8 cellular contexts compared by ENCODE assay signal in genomic region chr7:44884553-44885393, GRCh38. TPM values are rescaled to one million over a fixed set of nuclear protein-coding genes. Genes with fewer than 3 reads are reported as not detected.
DNase-seq lines count a peak whose midpoint lies in the region.

No MANE protein-coding gene starts in this region.

- H3K9me3 ChIP-seq in MG63: no peaks in the 10 kb centered on the region
- H3K9me3 ChIP-seq in ectodermal cell (ENCODE audit: control insufficient read depth, low read length): no peaks in the 10 kb centered on the region
- H3K9me3 ChIP-seq in mesenchymal stem cell (ENCODE audit: control insufficient read depth, low read length): no peaks in the 10 kb centered on the region

- peak overlapping the region; percentile 82 for H2BK120ac ChIP-seq in mesenchymal stem cell (ENCODE audit: low read depth, low read length)

- H3K9ac ChIP-seq in mesenchymal stem cell (ENCODE audit: low read length): peak overlapping the region; percentile 96

- H3K18ac ChIP-seq in mesenchymal stem cell (ENCODE audit: low read depth in 1 of 2, low read length in 2 of 2): peak overlapping the region; percentile 98

- H3K4me1 ChIP-seq in ectodermal cell (ENCODE audit: control insufficient read depth, insufficient read depth, low read length) (peaks cover 28% of the 10 kb centered on the region), mesenchymal stem cell (ENCODE audit: control insufficient read depth, insufficient read depth, low read depth, low read length) (peaks cover 6% of the 10 kb centered on the region)

- peak overlapping the region; percentile 28 to 88 for H2BK12ac ChIP-seq in mesenchymal stem cell (ENCODE audit: low read length in 2 of 2)

- H3K4me3 ChIP-seq in GM08714 (ENCODE audit: low read length) (peak overlapping the region; percentile 80), H7 (ENCODE audit: insufficient read depth, low read depth, low read length) (peak overlapping the region; percentile 88), MG63 (peak overlapping the region; percentile 90), ectodermal cell (ENCODE audit: insufficient read depth, low read depth, low read length) (peak overlapping the region; percentile 90), mesenchymal stem cell (ENCODE audit: insufficient read depth in 1 of 2, low read depth in 1 of 2, low read length in 2 of 2) (peak overlapping the region; percentile 83 to 87)

- no peaks in the 10 kb centered on the region; the same call in none of the 2 replicates for H3K36me3 ChIP-seq in H7 (replicated peaks; ENCODE audit: control insufficient read depth, insufficient read depth, low read length)
- peaks cover 47% of the 10 kb centered on the region for H3K36me3 ChIP-seq in MG63
- peaks cover 6% of the 10 kb centered on the region for H3K36me3 ChIP-seq in ectodermal cell (ENCODE audit: control insufficient read depth, insufficient read depth, low read length)
- H3K36me3 ChIP-seq in mesenchymal stem cell (ENCODE audit: control insufficient read depth in 1 of 2, insufficient read depth in 2 of 2, low read depth in 1 of 2, low read length in 2 of 2): peaks cover 0 to 32% of the 10 kb centered on the region in 2 experiments

- peak overlapping the region; percentile 89 for H2AFZ ChIP-seq in mesenchymal stem cell (ENCODE audit: low read depth, low read length)

- H3K4me2 ChIP-seq in mesenchymal stem cell (ENCODE audit: low read length, poor library complexity, severe bottlenecking): peak overlapping the region; percentile 66

- 1% methylated on average over 112 of the region's 112 CpGs for WGBS in ectodermal cell, 2 experiments
- WGBS in mesenchymal stem cell: 1% methylated on average over 87 of the region's 112 CpGs

- peaks cover 6% of the 10 kb centered on the region for H3K79me1 ChIP-seq in mesenchymal stem cell (replicated peaks; ENCODE audit: low read length, poor library complexity, severe bottlenecking)

- peak overlapping the region; percentile 95 for H2BK15ac ChIP-seq in mesenchymal stem cell (ENCODE audit: low read depth, poor library complexity, severe bottlenecking)

- H2AK5ac ChIP-seq in mesenchymal stem cell (ENCODE audit: low read length, severe bottlenecking): no peak overlapping the region

- H3K4ac ChIP-seq in mesenchymal stem cell (ENCODE audit: low read depth in 1 of 2, low read length in 2 of 2): peak overlapping the region; percentile 97 to 98

- no peaks in the 10 kb centered on the region for H3K27me3 ChIP-seq in H7 (ENCODE audit: control insufficient read depth, insufficient read depth, low read length)
- no peaks in the 10 kb centered on the region for H3K27me3 ChIP-seq in MG63
- no peaks in the 10 kb centered on the region for H3K27me3 ChIP-seq in ectodermal cell (ENCODE audit: control insufficient read depth, insufficient read depth, low read length, poor library complexity, severe bottlenecking)
- H3K27me3 ChIP-seq in mesenchymal stem cell (ENCODE audit: control insufficient read depth in 1 of 2, insufficient read depth in 1 of 2, low read length in 2 of 2): no peaks in the 10 kb centered on the region

- DNase-seq in H7 (peak; percentile 72), MG63 (peak; percentile 61), mesenchymal stem cell (peak; percentile 77), 8988T (no peak)
- peak; percentile 42 to 50 for DNase-seq in activated CD4-positive, alpha-beta T cell treated with anti-CD3 and anti-CD28 coated beads, Interleukin-2, amount 50 U/mL, for 48 hours
- DNase-seq in stimulated activated CD8-positive, alpha-beta memory T cell treated with anti-CD3 and anti-CD28 coated beads, Interleukin-15, amount 100 ng/mL, for 48 hours (ENCODE audit: low read depth in 2 of 2): peak; percentile 21 to 40

- peak overlapping the region; percentile 97 for H4K8ac ChIP-seq in mesenchymal stem cell (ENCODE audit: low read length)

- H3K23ac ChIP-seq in mesenchymal stem cell (ENCODE audit: low read length in 2 of 2): peak overlapping the region; percentile 67 to 96

- H3K14ac ChIP-seq in mesenchymal stem cell (ENCODE audit: low read length in 2 of 2): peak overlapping the region; percentile 96 to 99

- peak overlapping the region; percentile 97 for H4K91ac ChIP-seq in mesenchymal stem cell (ENCODE audit: low read length)

- H3K27ac ChIP-seq in ectodermal cell (ENCODE audit: insufficient read depth, low read depth, low read length, poor library complexity, severe bottlenecking) (peak overlapping the region; percentile 73), mesenchymal stem cell (ENCODE audit: low read length, poor library complexity, severe bottlenecking) (peak overlapping the region; percentile 91)

- H2BK5ac ChIP-seq in mesenchymal stem cell (ENCODE audit: low read depth, low read length, poor library complexity, severe bottlenecking): peak overlapping the region; percentile 85

RNA-seq across cellular contexts. Expression of gene PURB, which starts 0.6 kb away (rescaled TPM):
- 7.7 and 9.3 TPM in 2 replicates for total RNA-seq in H7 (2014; rRNA removed; shearing (Covaris generic))
- total RNA-seq in MG63 (2014; rRNA removed; shearing (Covaris generic); ENCODE audit: low replicate concordance): 12.0 and 18.0 TPM in 2 replicates
- polyA plus RNA-seq in ectodermal cell (2013, experiment 1 of 4): 23.2 TPM
- polyA plus RNA-seq in ectodermal cell (2013, experiment 2 of 4): 27.1 TPM
- polyA plus RNA-seq in ectodermal cell (2013, experiment 3 of 4): 19.5 TPM
- polyA plus RNA-seq in ectodermal cell (2013, experiment 4 of 4): 24.1 TPM
- 9.6 TPM for polyA plus RNA-seq in mesenchymal stem cell (2013, experiment 1 of 2)
- 9.6 TPM for polyA plus RNA-seq in mesenchymal stem cell (2013, experiment 2 of 2)

RNA-seq across cellular contexts. Expression of gene H2AZ2, which starts 36.9 kb away (rescaled TPM):
- total RNA-seq in H7 (2014; rRNA removed; shearing (Covaris generic)): 179 and 184 TPM in 2 replicates
- total RNA-seq in MG63 (2014; rRNA removed; shearing (Covaris generic); ENCODE audit: low replicate concordance): 352 and 425 TPM in 2 replicates
- 326 TPM for polyA plus RNA-seq in ectodermal cell (2013, experiment 1 of 4)
- 354 TPM for polyA plus RNA-seq in ectodermal cell (2013, experiment 2 of 4)
- 303 TPM for polyA plus RNA-seq in ectodermal cell (2013, experiment 3 of 4)
- polyA plus RNA-seq in ectodermal cell (2013, experiment 4 of 4): 320 TPM
- polyA plus RNA-seq in mesenchymal stem cell (2013, experiment 1 of 2): 103 TPM
- polyA plus RNA-seq in mesenchymal stem cell (2013, experiment 2 of 2): 102 TPM
